ENCODE assay signal across 30 cellular contexts in the genomic region with DNA sequence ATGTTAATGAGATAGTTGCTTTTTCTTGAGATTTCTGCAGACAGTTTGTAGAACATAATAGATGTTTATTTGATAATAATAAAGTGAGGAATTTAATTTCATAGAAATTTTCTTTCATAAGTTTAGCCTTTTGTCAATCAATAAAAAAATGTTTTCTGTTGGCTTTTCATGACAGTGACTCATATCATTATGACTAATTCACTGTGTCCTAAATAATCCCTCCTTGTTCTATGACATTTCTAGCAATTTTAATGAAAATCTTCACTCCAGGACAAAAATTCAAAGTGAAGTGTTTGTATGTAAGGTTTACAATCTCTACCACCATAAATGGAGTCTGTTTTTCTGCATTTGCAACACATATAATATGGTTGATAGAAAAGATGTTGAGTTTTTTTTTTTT.
DNase-seq lines count a peak whose midpoint lies in the region; ATAC-seq and TF ChIP-seq lines count a peak whose summit lies in the region.
"Had no signal": no experiment of that assay in that cellular context is flagged by ENCODE, and none has a peak within 500 bp of the region (broad histone marks: within the 10 kb centered on the region; RNA-seq: fewer than 3 reads in every experiment).

No MANE protein-coding gene starts in this region.

- peaks cover 7 to 12% (median 9%) of the 10 kb centered on the region in 7 donors for H3K9me3 Mint-ChIP-seq in CD14-positive monocyte

- no peak for TF ChIP-seq POLR2A in HCT116 (IDR thresholded peaks at IDR 0.05; ENCODE audit: borderline replicate concordance, extremely low read depth, insufficient read depth, insufficient read length)
- no peak for TF ChIP-seq POLR2A in GM18505 (IDR thresholded peaks at IDR 0.05; ENCODE audit: borderline replicate concordance, extremely low read depth, insufficient read depth, insufficient read length)

- intact Hi-C loops in CD14-positive monocyte (cut with micrococcal nuclease), result loop anchor here in 1 of 2 donors (5.0 kb wide), 1 partner anchor 33 kb away; no protein-coding TSS in a partner anchor
- intact Hi-C loops in HCT116 (cut with micrococcal nuclease), result no loop called here

- no peak overlapping the region for H2AFZ ChIP-seq in HCT116 (ENCODE audit: low read depth, low read length, poor library complexity, severe bottlenecking)
- H2AFZ ChIP-seq: parathyroid adenoma had no signal

- H3K27me3 ChIP-seq in HCT116 (ENCODE audit: insufficient read depth, low read length), result no peaks in the 10 kb centered on the region
- no peaks in the 10 kb centered on the region for H3K27me3 ChIP-seq in foreskin keratinocyte
- H3K27me3 ChIP-seq: cardiac muscle cell, esophagus squamous epithelium, right atrium auricular region, spleen, upper lobe of left lung had no signal

- H3K27ac Mint-ChIP-seq in CD14-positive monocyte, result peak overlapping the region in 4 of 7 donors; percentile 11 to 79 (median 60)
- H3K27ac Mint-ChIP-seq: activated naive CD4-positive, alpha-beta T cell treated with anti-CD3 and anti-CD28 coated beads, Interleukin-2, amount 50 U/mL, for 72 hours; endodermal cell; nephron progenitor cell; T-helper 2 cell treated with Interferon-gamma antibody and Interleukin-4, amounts not matched to agents 5 μg/mL and 100 μg/mL, for 36 hours had no signal

- ATAC-seq in HCT116 (no peak), foreskin keratinocyte (peak; percentile 35), GM18505 (IDR thresholded peaks at IDR 0.05; ENCODE audit: unreplicated experiment) (no peak)
- ATAC-seq: K562, lower lobe of right lung, mucosa of descending colon, Right ventricle myocardium inferior had no signal

- CTCF ChIA-PET in HCT116 (lab: Charles Lee), result no interaction called here

- peaks cover 5 to 7% of the 10 kb centered on the region in 2 experiments; a peak in 3 of 4 replicates for H3K9me3 ChIP-seq in HCT116 (ENCODE audit: control insufficient read depth in 1 of 2, insufficient read depth in 1 of 2, low read depth in 1 of 2, low read length in 2 of 2)

- H4K20me1 ChIP-seq in HCT116 (ENCODE audit: insufficient read depth), result no peaks in the 10 kb centered on the region

- H3K4me3 ChIP-seq in HCT116 (replicated peaks in 1 of 2; ENCODE audit: low read depth in 1 of 2, low read length in 2 of 2), result no peak overlapping the region
- H3K4me3 ChIP-seq: BLaER1, cardiac muscle cell, esophagus squamous epithelium, K562, lower lobe of right lung, mucosa of descending colon, right atrium auricular region, spleen, upper lobe of left lung had no signal

- H3K4me1 ChIP-seq in HCT116 (ENCODE audit: control insufficient read depth in 1 of 2, insufficient read depth in 2 of 2, low read length in 2 of 2) (peaks cover 5 to 9% of the 10 kb centered on the region in 2 experiments; a peak in 2 of 4 replicates), foreskin keratinocyte (peaks cover 5% of the 10 kb centered on the region)
- H3K4me1 ChIP-seq: parathyroid adenoma, upper lobe of left lung had no signal

- POLR2A ChIA-PET in HCT116 (lab: Charles Lee), result no interaction called here

- RAD21 ChIA-PET in HCT116 (lab: Charles Lee; ENCODE audit: low non-redundant PET in 1 of 2, low total read pairs in 2 of 2, uncharacterized antibody in 2 of 2, unreplicated experiment in 2 of 2), result no interaction called here

- no TSS peak for BruUV-seq in HCT116 (replicated peaks; lab: Mats Ljungman, UMichigan)

- 0 out of 2 replicates have a peak, but pooled peaks cover 5% of the 10 kb centered on the region for H3K9me2 ChIP-seq in HCT116 (ENCODE audit: insufficient read depth)

- no peak overlapping the region for H3K4me3 Mint-ChIP-seq in CD14-positive monocyte
- H3K4me3 Mint-ChIP-seq: endodermal cell; nephron progenitor cell; T-helper 2 cell treated with Interferon-gamma antibody and Interleukin-4, amounts not matched to agents 5 μg/mL and 100 μg/mL, for 36 hours had no signal

- no peaks in the 10 kb centered on the region for H3K27me3 Mint-ChIP-seq in CD14-positive monocyte (ENCODE audit: low read depth in 3 of 3)

- H3K36me3 ChIP-seq in HCT116 (ENCODE audit: control insufficient read depth in 1 of 2, insufficient read depth in 2 of 2, low read length in 2 of 2), result no peaks in the 10 kb centered on the region
- H3K36me3 ChIP-seq: cardiac muscle cell, lower lobe of right lung, right atrium auricular region, upper lobe of left lung had no signal

- H3K36me3 Mint-ChIP-seq in CD14-positive monocyte, result peaks cover 19 to 27% of the 10 kb centered on the region in 2 donors

- no peaks in the 10 kb centered on the region for H3K79me2 ChIP-seq in HCT116 (ENCODE audit: insufficient read depth, low read length)

- peaks cover 29% of the 10 kb centered on the region for H3K4me1 Mint-ChIP-seq in CD14-positive monocyte

- TF ChIP-seq CTCF in CD14-positive monocyte (IDR thresholded peaks at IDR 0.05), result no peak
- TF ChIP-seq CTCF in HCT116 (IDR thresholded peaks at IDR 0.05 in 2 of 3, conservative IDR thresholded peaks at IDR 0.05 in 1 of 3; ENCODE audit: borderline replicate concordance in 1 of 3, insufficient read depth in 1 of 3, low read depth in 2 of 3, low read length in 2 of 3), result no peak
- no peak for TF ChIP-seq CTCF in foreskin keratinocyte (conservative IDR thresholded peaks at IDR 0.05)

- peak overlapping the region; percentile 40 for H3K4me2 ChIP-seq in HCT116 (ENCODE audit: low read length)
- H3K4me2 ChIP-seq: BLaER1 had no signal

- no peak overlapping the region for H3K27ac ChIP-seq in HCT116 (ENCODE audit: low read depth, low read length)
- H3K27ac ChIP-seq in foreskin keratinocyte, result no peak overlapping the region
- H3K27ac ChIP-seq: BLaER1, cardiac muscle cell, esophagus squamous epithelium, lower lobe of right lung, parathyroid adenoma, right atrium auricular region, upper lobe of left lung had no signal

- no peak overlapping the region for H3K9ac ChIP-seq in HCT116 (ENCODE audit: low read length)
- H3K9ac ChIP-seq: BLaER1, parathyroid adenoma had no signal

- TF ChIP-seq RAD21 in HCT116 (IDR thresholded peaks at IDR 0.05; ENCODE audit: low read depth), result no peak

- DNase-seq in CD14-positive monocyte (ENCODE audit: low spot score) (no peak), HCT116 (ENCODE audit: low read depth, low spot score) (no peak), RPMI7951 (ENCODE audit: low read depth) (peak; percentile 24), foreskin keratinocyte (no peak), NCI-H1048 (lab: John Stamatoyannopoulos, UW) (no peak), epidermal melanocyte (ENCODE audit: insufficient read length, low spot score) (no peak), inferior parietal cortex (ENCODE audit: extremely low spot score) (no peak)
- DNase-seq: ACHN, activated T-cell treated with anti-CD3 and anti-CD28 coated beads for 4 hours, aorta, COR-L47, DMS79, endodermal cell, esophagus squamous epithelium, islet precursor cell, lower lobe of right lung, mucosa of descending colon, NCI-H446 treated with DMSO at 0.1 percent for 48 hours, nephron progenitor cell, spleen, upper lobe of left lung had no signal

TF ChIP-seq in HCT116, 20 proteins besides CTCF, POLR2A, EP300 and RAD21:
- TF ChIP-seq EZH2phosphoT487 (IDR thresholded peaks at IDR 0.05; ENCODE audit: borderline replicate concordance) (no peak), EGR1 (IDR thresholded peaks at IDR 0.05; ENCODE audit: low read depth) (no peak), EZH2 (IDR thresholded peaks at IDR 0.05) (no peak), POLR2AphosphoS5 (IDR thresholded peaks at IDR 0.05; ENCODE audit: low read depth, low read length) (no peak), CEBPB (IDR thresholded peaks at IDR 0.05; ENCODE audit: low read depth) (no peak), YY1 (IDR thresholded peaks at IDR 0.05; ENCODE audit: extremely low read depth, insufficient replicate concordance, low read depth, low read length) (no peak), TCF7L2 (IDR thresholded peaks at IDR 0.05; ENCODE audit: borderline replicate concordance, extremely low read depth, insufficient read depth, insufficient read length) (no peak), ZNF274 (IDR thresholded peaks at IDR 0.05; ENCODE audit: low read depth, low read length) (no peak), ZFX (IDR thresholded peaks at IDR 0.05) (no peak), CBX3 (IDR thresholded peaks at IDR 0.05; ENCODE audit: low read depth) (peak; percentile 36; the same call in 1 of the 2 replicates), FOSL1 (IDR thresholded peaks at IDR 0.05; ENCODE audit: low read depth) (peak; percentile 77), JUND (IDR thresholded peaks at IDR 0.05) (peak; percentile 51; the same call in 1 of the 2 replicates), SP1 (IDR thresholded peaks at IDR 0.05; ENCODE audit: low read depth) (0 out of 2 replicates have a peak, but pooled peaks have one; percentile 27)
- TF ChIP-seq, protein P1, sequence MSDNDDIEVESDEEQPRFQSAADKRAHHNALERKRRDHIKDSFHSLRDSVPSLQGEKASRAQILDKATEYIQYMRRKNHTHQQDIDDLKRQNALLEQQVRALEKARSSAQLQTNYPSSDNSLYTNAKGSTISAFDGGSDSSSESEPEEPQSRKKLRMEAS (IDR thresholded peaks at IDR 0.05), result no peak
- TF ChIP-seq, protein P2, sequence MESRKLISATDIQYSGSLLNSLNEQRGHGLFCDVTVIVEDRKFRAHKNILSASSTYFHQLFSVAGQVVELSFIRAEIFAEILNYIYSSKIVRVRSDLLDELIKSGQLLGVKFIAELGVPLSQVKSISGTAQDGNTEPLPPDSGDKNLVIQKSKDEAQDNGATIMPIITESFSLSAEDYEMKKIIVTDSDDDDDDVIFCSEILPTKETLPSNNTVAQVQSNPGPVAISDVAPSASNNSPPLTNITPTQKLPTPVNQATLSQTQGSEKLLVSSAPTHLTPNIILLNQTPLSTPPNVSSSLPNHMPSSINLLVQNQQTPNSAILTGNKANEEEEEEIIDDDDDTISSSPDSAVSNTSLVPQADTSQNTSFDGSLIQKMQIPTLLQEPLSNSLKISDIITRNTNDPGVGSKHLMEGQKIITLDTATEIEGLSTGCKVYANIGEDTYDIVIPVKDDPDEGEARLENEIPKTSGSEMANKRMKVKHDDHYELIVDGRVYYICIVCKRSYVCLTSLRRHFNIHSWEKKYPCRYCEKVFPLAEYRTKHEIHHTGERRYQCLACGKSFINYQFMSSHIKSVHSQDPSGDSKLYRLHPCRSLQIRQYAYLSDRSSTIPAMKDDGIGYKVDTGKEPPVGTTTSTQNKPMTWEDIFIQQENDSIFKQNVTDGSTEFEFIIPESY (IDR thresholded peaks at IDR 0.05; ENCODE audit: extremely low read depth, insufficient replicate concordance, low read length), result no peak
